Comparison of ENCODE assay signal across 1 cellular context in the genomic region with DNA sequence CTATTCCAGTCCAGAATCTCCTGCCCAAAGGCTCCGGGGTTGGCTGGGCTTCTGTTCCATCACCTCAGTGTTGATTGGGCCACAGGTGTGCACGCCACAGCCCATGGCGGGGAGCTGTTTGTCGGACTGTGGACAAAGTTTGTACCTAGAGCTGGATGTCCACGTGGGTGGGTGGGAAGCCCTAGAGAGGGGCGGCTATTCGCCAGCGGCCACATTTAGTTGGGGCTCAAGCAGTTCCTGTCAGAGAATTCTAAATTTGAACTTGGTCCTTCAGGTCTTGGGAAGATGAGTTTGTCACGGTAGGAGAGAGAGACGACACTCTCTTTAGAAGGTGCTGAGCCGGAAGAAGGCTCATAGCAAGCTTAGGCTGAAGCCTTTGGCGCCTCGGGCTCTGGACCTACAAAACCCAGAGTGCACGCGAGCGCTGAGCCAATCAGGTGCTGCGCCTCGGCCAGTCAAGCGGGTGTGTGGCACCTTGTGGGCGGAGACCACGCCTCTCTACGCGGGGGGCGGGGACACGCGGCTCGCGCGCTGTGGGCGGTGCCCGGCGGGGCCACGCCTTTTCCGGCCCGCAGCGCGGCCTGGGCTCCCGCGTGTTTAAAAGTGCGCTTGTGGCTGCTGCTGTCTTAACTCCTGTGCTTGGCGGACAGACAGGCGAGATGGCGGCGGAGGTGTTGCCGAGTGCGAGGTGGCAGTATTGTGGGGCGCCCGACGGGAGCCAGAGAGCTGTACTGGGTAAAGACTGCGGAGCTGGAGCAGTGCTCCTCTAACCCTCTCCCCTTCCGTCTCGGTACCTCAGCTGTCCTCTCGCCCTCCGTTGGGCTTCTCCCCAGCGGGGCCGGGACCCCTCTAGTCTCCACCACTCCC.
TF ChIP-seq lines count a peak whose summit lies in the region.

A gene with protein sequence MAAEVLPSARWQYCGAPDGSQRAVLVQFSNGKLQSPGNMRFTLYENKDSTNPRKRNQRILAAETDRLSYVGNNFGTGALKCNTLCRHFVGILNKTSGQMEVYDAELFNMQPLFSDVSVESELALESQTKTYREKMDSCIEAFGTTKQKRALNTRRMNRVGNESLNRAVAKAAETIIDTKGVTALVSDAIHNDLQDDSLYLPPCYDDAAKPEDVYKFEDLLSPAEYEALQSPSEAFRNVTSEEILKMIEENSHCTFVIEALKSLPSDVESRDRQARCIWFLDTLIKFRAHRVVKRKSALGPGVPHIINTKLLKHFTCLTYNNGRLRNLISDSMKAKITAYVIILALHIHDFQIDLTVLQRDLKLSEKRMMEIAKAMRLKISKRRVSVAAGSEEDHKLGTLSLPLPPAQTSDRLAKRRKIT (plus strand): TSS at position 560 of the 867 bp plus-strand sequence. CDS start 100 bp downstream, at position 660.

TF ChIP-seq in HepG2, 621 proteins besides CTCF, POLR2A, EP300 and RAD21 (continued from another document and continues in another):
- TF ChIP-seq ZNF609 (CRISPR knock-in tag; IDR thresholded peaks at IDR 0.05; ENCODE audit: borderline replicate concordance) (peak; percentile 27; the same call in 1 of the 2 replicates), KDM4B (CRISPR knock-in tag; IDR thresholded peaks at IDR 0.05) (no peak), ZNF138 (CRISPR knock-in tag; IDR thresholded peaks at IDR 0.05; ENCODE audit: low read depth) (no peak), MBD4 (IDR thresholded peaks at IDR 0.05; ENCODE audit: borderline replicate concordance, low read length) (no peak), MAZ (IDR thresholded peaks at IDR 0.05; ENCODE audit: borderline replicate concordance, low read depth, low read length) (no peak), MAZ (CRISPR knock-in tag; IDR thresholded peaks at IDR 0.05; ENCODE audit: low read depth) (no peak), HOXA7 (CRISPR knock-in tag; IDR thresholded peaks at IDR 0.05) (no peak), ZNF282 (IDR thresholded peaks at IDR 0.05; ENCODE audit: partially characterized antibody) (no peak), GFI1 (CRISPR knock-in tag; IDR thresholded peaks at IDR 0.05; ENCODE audit: borderline replicate concordance) (no peak), ZNF432 (CRISPR knock-in tag; IDR thresholded peaks at IDR 0.05; ENCODE audit: borderline replicate concordance) (no peak), ATM (IDR thresholded peaks at IDR 0.05; ENCODE audit: borderline replicate concordance) (no peak), ZNF543 (CRISPR knock-in tag; IDR thresholded peaks at IDR 0.05) (peak; percentile 72; the same call in 1 of the 2 replicates), ZNF607 (CRISPR knock-in tag; IDR thresholded peaks at IDR 0.05; ENCODE audit: borderline replicate concordance) (0 out of 2 replicates have a peak, but pooled peaks have one; percentile 8), HMGXB3 (CRISPR knock-in tag; IDR thresholded peaks at IDR 0.05; ENCODE audit: borderline replicate concordance) (no peak), CENPT (CRISPR knock-in tag; IDR thresholded peaks at IDR 0.05; ENCODE audit: low read depth) (no peak), ZNF773 (CRISPR knock-in tag; IDR thresholded peaks at IDR 0.05; ENCODE audit: borderline replicate concordance) (no peak; the same call in 1 of the 2 replicates), KLF12 (CRISPR knock-in tag; IDR thresholded peaks at IDR 0.05; ENCODE audit: borderline replicate concordance) (peak; percentile 71; the same call in 1 of the 2 replicates), FOSL2 (CRISPR knock-in tag; IDR thresholded peaks at IDR 0.05) (no peak; the same call in 1 of the 2 replicates), RNF2 (conservative IDR thresholded peaks at IDR 0.05; ENCODE audit: low read depth) (0 out of 2 replicates have a peak, but pooled peaks have one; percentile 30), ZNF143 (CRISPR knock-in tag; IDR thresholded peaks at IDR 0.05) (peak; percentile 81), ZNF383 (CRISPR knock-in tag; IDR thresholded peaks at IDR 0.05; ENCODE audit: borderline replicate concordance) (0 out of 2 replicates have a peak, but pooled peaks have one; percentile 36), ZNF510 (CRISPR knock-in tag; IDR thresholded peaks at IDR 0.05; ENCODE audit: low read depth) (no peak), ZBTB1 (CRISPR knock-in tag; IDR thresholded peaks at IDR 0.05; ENCODE audit: borderline replicate concordance) (no peak), NFIB (CRISPR knock-in tag; IDR thresholded peaks at IDR 0.05; ENCODE audit: borderline replicate concordance) (no peak), ZNF552 (CRISPR knock-in tag; IDR thresholded peaks at IDR 0.05; ENCODE audit: borderline replicate concordance) (no peak), HDAC1 (CRISPR knock-in tag; IDR thresholded peaks at IDR 0.05) (peak; percentile 84), ZNF101 (CRISPR knock-in tag; IDR thresholded peaks at IDR 0.05; ENCODE audit: borderline replicate concordance, low read depth) (no peak), RFX3 (CRISPR knock-in tag; IDR thresholded peaks at IDR 0.05) (no peak), ZNF205 (CRISPR knock-in tag; IDR thresholded peaks at IDR 0.05) (no peak)
- TF ChIP-seq, protein P1, sequence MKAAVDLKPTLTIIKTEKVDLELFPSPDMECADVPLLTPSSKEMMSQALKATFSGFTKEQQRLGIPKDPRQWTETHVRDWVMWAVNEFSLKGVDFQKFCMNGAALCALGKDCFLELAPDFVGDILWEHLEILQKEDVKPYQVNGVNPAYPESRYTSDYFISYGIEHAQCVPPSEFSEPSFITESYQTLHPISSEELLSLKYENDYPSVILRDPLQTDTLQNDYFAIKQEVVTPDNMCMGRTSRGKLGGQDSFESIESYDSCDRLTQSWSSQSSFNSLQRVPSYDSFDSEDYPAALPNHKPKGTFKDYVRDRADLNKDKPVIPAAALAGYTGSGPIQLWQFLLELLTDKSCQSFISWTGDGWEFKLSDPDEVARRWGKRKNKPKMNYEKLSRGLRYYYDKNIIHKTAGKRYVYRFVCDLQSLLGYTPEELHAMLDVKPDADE (CRISPR knock-in tag; IDR thresholded peaks at IDR 0.05) = no peak
- TF ChIP-seq, protein P2, sequence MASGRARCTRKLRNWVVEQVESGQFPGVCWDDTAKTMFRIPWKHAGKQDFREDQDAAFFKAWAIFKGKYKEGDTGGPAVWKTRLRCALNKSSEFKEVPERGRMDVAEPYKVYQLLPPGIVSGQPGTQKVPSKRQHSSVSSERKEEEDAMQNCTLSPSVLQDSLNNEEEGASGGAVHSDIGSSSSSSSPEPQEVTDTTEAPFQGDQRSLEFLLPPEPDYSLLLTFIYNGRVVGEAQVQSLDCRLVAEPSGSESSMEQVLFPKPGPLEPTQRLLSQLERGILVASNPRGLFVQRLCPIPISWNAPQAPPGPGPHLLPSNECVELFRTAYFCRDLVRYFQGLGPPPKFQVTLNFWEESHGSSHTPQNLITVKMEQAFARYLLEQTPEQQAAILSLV (CRISPR knock-in tag; IDR thresholded peaks at IDR 0.05; ENCODE audit: borderline replicate concordance) = peak; percentile 83; the same call in 1 of the 2 replicates
- TF ChIP-seq, protein P3, sequence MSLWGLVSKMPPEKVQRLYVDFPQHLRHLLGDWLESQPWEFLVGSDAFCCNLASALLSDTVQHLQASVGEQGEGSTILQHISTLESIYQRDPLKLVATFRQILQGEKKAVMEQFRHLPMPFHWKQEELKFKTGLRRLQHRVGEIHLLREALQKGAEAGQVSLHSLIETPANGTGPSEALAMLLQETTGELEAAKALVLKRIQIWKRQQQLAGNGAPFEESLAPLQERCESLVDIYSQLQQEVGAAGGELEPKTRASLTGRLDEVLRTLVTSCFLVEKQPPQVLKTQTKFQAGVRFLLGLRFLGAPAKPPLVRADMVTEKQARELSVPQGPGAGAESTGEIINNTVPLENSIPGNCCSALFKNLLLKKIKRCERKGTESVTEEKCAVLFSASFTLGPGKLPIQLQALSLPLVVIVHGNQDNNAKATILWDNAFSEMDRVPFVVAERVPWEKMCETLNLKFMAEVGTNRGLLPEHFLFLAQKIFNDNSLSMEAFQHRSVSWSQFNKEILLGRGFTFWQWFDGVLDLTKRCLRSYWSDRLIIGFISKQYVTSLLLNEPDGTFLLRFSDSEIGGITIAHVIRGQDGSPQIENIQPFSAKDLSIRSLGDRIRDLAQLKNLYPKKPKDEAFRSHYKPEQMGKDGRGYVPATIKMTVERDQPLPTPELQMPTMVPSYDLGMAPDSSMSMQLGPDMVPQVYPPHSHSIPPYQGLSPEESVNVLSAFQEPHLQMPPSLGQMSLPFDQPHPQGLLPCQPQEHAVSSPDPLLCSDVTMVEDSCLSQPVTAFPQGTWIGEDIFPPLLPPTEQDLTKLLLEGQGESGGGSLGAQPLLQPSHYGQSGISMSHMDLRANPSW (CRISPR knock-in tag; IDR thresholded peaks at IDR 0.05; ENCODE audit: borderline replicate concordance) = no peak
